Comparison of ENCODE assay signal across 22 cellular contexts in the genomic region with DNA sequence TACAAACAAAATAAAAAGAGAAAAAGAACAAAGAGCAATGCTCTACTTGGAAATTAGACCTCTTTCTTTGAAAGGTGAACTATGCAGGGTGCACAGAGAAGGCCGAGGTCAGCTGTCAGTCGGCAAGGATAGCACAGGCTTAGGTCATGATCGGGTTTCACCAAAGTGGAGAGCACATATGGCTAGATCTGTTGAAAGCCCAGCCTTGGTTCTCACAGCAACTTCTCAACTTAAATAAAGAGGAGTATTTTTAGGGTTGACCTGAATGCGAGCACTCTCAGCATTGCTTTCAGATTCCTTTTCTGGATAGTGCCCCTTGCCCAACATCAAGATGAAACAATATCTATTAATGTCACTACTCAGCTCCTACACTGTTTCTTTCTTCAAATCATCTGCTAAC.
"Had no signal": no experiment of that assay in that cellular context is flagged by ENCODE, and none has a peak within 500 bp of the region (broad histone marks: within the 10 kb centered on the region; RNA-seq: fewer than 3 reads in every experiment).

No MANE protein-coding gene starts in this region.

- H3K27ac ChIP-seq: sigmoid colon, spleen, thoracic aorta, upper lobe of right lung, WERI-Rb-1 had no signal

- DNase-seq: activated CD4-positive, alpha-beta T cell treated with anti-CD3 and anti-CD28 coated beads, Interleukin-2, amount 10 ng/mL, durations not matched to agents 7 days and 5 days; activated CD4-positive, CD25-positive, alpha-beta regulatory T cell treated with anti-CD3 and anti-CD28 coated beads, Interleukin-2, amount 50 U/mL, for 72 hours; activated CD8-positive, alpha-beta memory T cell treated with anti-CD3 and anti-CD28 coated beads, Interleukin-2, amount 10 ng/mL, durations not matched to agents 7 days and 5 days; activated CD8-positive, alpha-beta T cell treated with anti-CD3 and anti-CD28 coated beads for 36 hours; activated effector memory CD4-positive, alpha-beta T cell treated with anti-CD3 and anti-CD28 coated beads, Interleukin-2, amount 50 U/mL, for 16 hours; activated naive CD4-positive, alpha-beta T cell treated with anti-CD3 and anti-CD28 coated beads, Interleukin-2, amount 10 ng/mL, durations not matched to agents 7 days and 5 days; activated T-cell treated with anti-CD3 and anti-CD28 coated beads for 4 hours; amygdala; effector CD4-positive, alpha-beta T cell; erythroblast; foreskin fibroblast; hippocampal formation; left ventricle myocardium superior; nucleus accumbens; sigmoid colon; spleen; stimulated activated CD4-positive, alpha-beta T cell treated with anti-CD3 and anti-CD28 coated beads, Interleukin-4, amount 100 ng/mL, for 1 hour; stimulated activated naive CD4-positive, alpha-beta T cell; T-cell; upper lobe of right lung; WERI-Rb-1 had no signal

- H3K9me3 ChIP-seq: sigmoid colon, spleen, thoracic aorta, upper lobe of right lung had no signal

- H3K27me3 ChIP-seq: sigmoid colon, spleen, upper lobe of right lung had no signal

- ATAC-seq: activated CD8-positive, alpha-beta memory T cell treated with anti-CD3 and anti-CD28 coated beads, Interleukin-2, amount 10 ng/mL, durations not matched to agents 7 days and 5 days; activated CD8-positive, alpha-beta T cell treated with anti-CD3 and anti-CD28 coated beads for 36 hours; left ventricle myocardium superior; T-cell; upper lobe of right lung had no signal

- H3K36me3 ChIP-seq: sigmoid colon, spleen, thoracic aorta, upper lobe of right lung, WERI-Rb-1 had no signal

- H3K4me1 ChIP-seq: sigmoid colon, spleen, upper lobe of right lung had no signal

- H3K4me3 ChIP-seq: sigmoid colon, spleen, thoracic aorta, upper lobe of right lung had no signal
